Comparison of ENCODE assay signal across 16 cellular contexts in genomic region chr2:30763151-30763660, GRCh38. TPM values are rescaled to one million over a fixed set of nuclear protein-coding genes. Genes with fewer than 3 reads are reported as not detected.
"Had no signal": no experiment of that assay in that cellular context is flagged by ENCODE, and none has a peak within 500 bp of the region (broad histone marks: within the 10 kb centered on the region; RNA-seq: fewer than 3 reads in every experiment).

No MANE protein-coding gene starts in this region.

- H3K9me3 Mint-ChIP-seq: activated CD4-positive, alpha-beta memory T cell treated with anti-CD3 and anti-CD28 coated beads, Interleukin-2, amount 10 ng/mL, durations not matched to agents 7 days and 5 days; activated naive CD4-positive, alpha-beta T cell treated with anti-CD3 and anti-CD28 coated beads for 36 hours; natural killer cell treated with Interleukin-12 subunit alpha and Interleukin-12 subunit beta and Interleukin-15 and Interleukin-18, amount 100 ng/mL, for 72 hours; T-helper 2 cell treated with Interferon-gamma antibody and Interleukin-4, amounts not matched to agents 5 μg/mL and 100 μg/mL, for 36 hours had no signal

- H3K4me3 ChIP-seq: esophagus squamous epithelium, heart left ventricle, psoas muscle, testis, upper lobe of right lung had no signal

- H3K4me1 Mint-ChIP-seq: activated CD4-positive, alpha-beta memory T cell treated with anti-CD3 and anti-CD28 coated beads, Interleukin-2, amount 10 ng/mL, durations not matched to agents 7 days and 5 days had no signal

- H3K36me3 Mint-ChIP-seq: natural killer cell treated with Interleukin-12 subunit alpha and Interleukin-12 subunit beta and Interleukin-15 and Interleukin-18, amount 100 ng/mL, for 72 hours had no signal

- DNase-seq: activated CD4-positive, alpha-beta memory T cell treated with anti-CD3 and anti-CD28 coated beads, Interleukin-2, amount 10 ng/mL, durations not matched to agents 7 days and 5 days; activated CD4-positive, alpha-beta T cell treated with anti-CD3 and anti-CD28 coated beads for 1 hour; activated naive CD4-positive, alpha-beta T cell treated with anti-CD3 and anti-CD28 coated beads for 36 hours; esophagus squamous epithelium; heart left ventricle; mammary epithelial cell; nucleus accumbens; psoas muscle; stimulated activated CD4-positive, alpha-beta T cell treated with anti-CD3 and anti-CD28 coated beads, Interleukin-2, amount 100 ng/mL, for 24 hours; stimulated activated naive CD4-positive, alpha-beta T cell treated with Interleukin-2 at 50 U/mL for 16 hours; testis; upper lobe of right lung had no signal

- H3K27ac Mint-ChIP-seq: activated CD4-positive, alpha-beta memory T cell treated with anti-CD3 and anti-CD28 coated beads, Interleukin-2, amount 10 ng/mL, durations not matched to agents 7 days and 5 days; activated naive CD4-positive, alpha-beta T cell treated with anti-CD3 and anti-CD28 coated beads for 36 hours; natural killer cell treated with Interleukin-12 subunit alpha and Interleukin-12 subunit beta and Interleukin-15 and Interleukin-18, amount 100 ng/mL, for 72 hours; T-helper 2 cell treated with Interferon-gamma antibody and Interleukin-4, amounts not matched to agents 5 μg/mL and 100 μg/mL, for 36 hours had no signal

- H3K4me3 Mint-ChIP-seq: activated CD4-positive, alpha-beta memory T cell treated with anti-CD3 and anti-CD28 coated beads, Interleukin-2, amount 10 ng/mL, durations not matched to agents 7 days and 5 days; activated naive CD4-positive, alpha-beta T cell treated with anti-CD3 and anti-CD28 coated beads for 36 hours; natural killer cell treated with Interleukin-12 subunit alpha and Interleukin-12 subunit beta and Interleukin-15 and Interleukin-18, amount 100 ng/mL, for 72 hours; T-helper 2 cell treated with Interferon-gamma antibody and Interleukin-4, amounts not matched to agents 5 μg/mL and 100 μg/mL, for 36 hours had no signal

RNA-seq across cellular contexts. Expression of gene CAPN13, which starts 44.0 kb away (rescaled TPM):
- total RNA-seq: activated CD4-positive, alpha-beta memory T cell treated with anti-CD3 and anti-CD28 coated beads, Interleukin-2, amount 10 ng/mL, durations not matched to agents 7 days and 5 days; activated naive CD4-positive, alpha-beta T cell treated with anti-CD3 and anti-CD28 coated beads for 36 hours; astrocyte; frontal cortex; heart left ventricle; natural killer cell treated with Interleukin-12 subunit alpha and Interleukin-12 subunit beta and Interleukin-15 and Interleukin-18, amount 100 ng/mL, for 72 hours; psoas muscle had no signal
- polyA plus RNA-seq: heart left ventricle, mammary epithelial cell had no signal
